10 cellular contexts compared by ENCODE assay signal in the genomic region with DNA sequence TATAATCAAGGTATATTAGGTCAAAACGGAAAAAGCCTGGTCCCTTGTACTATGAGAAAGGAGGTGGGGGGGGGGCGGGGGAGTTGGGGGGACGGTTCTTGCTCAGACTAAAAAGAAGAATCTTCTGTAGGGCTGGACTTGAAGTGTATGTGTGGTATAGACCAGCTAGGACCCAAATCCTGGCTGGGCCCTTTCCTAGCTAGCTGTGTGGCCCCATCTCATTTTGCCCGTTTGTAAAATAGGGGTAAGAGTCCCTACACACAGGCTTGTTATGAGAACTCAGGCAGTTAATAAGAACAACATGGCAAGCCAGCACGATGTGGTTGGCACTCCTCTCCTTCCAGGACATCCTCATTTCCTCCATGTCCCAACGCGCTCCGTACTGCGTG. TPM values are rescaled to one million over a fixed set of nuclear protein-coding genes. Genes with fewer than 3 reads are reported as not detected.
DNase-seq lines count a peak whose midpoint lies in the region; ATAC-seq, FAIRE-seq and TF ChIP-seq lines count a peak whose summit lies in the region.
"Had no signal": no experiment of that assay in that cellular context is flagged by ENCODE, and none has a peak within 500 bp of the region (broad histone marks: within the 10 kb centered on the region; RNA-seq: fewer than 3 reads in every experiment).

No MANE protein-coding gene starts in this region.

- CTCF ChIA-PET in activated CD4-positive, alpha-beta T cell treated with anti-CD3 and anti-CD28 coated beads, Interleukin-2, amount 10 ng/mL, durations not matched to agents 7 days and 5 days (lab: Charles Lee) = no interaction called here

- DNase-seq in activated CD4-positive, alpha-beta T cell treated with anti-CD3 and anti-CD28 coated beads, Interleukin-2, amount 10 ng/mL, durations not matched to agents 7 days and 5 days = no peak
- no peak for DNase-seq in activated CD4-positive, alpha-beta T cell treated with anti-CD3 and anti-CD28 coated beads, Interleukin-2, amount 50 U/mL, for 48 hours
- DNase-seq in adipocyte (ENCODE audit: low read depth) (no peak), keratinocyte (ENCODE audit: low read depth, low spot score) (no peak), suprapubic skin (ENCODE audit: low spot score in 2 of 2) (no peak), dedifferentiated amniotic fluid mesenchymal stem cell (ENCODE audit: extremely low spot score) (no peak), COLO829 (ENCODE audit: low spot score) (no peak)
- DNase-seq: CD8-positive, alpha-beta memory T cell had no signal

- H3K9me3 ChIP-seq in adipocyte (ENCODE audit: control insufficient read depth, low read length) (no peaks in the 10 kb centered on the region), keratinocyte (ENCODE audit: control insufficient read depth, low read depth, low read length) (no peaks in the 10 kb centered on the region), suprapubic skin (no peaks in the 10 kb centered on the region)

- H3K4me3 ChIP-seq in adipocyte (ENCODE audit: low read length) (peak overlapping the region; percentile 81), keratinocyte (ENCODE audit: control insufficient read depth in 2 of 3, extremely low read depth in 1 of 3, insufficient read depth in 2 of 3, low read depth in 1 of 3, low read length in 3 of 3) (peak overlapping the region; percentile 64 to 88 (median 83)), suprapubic skin (peak overlapping the region; percentile 62)

- dilution Hi-C loops in keratinocyte (cut with MboI; ENCODE audit: extremely low pct_ligation_motif_present, low sequenced_read_pairs) = no loop called here

- TF ChIP-seq CTCF in keratinocyte (optimal IDR thresholded peaks at IDR 0.05 in 1 of 3, IDR thresholded peaks at IDR 0.05 in 1 of 3, conservative IDR thresholded peaks at IDR 0.05 in 1 of 3; ENCODE audit: extremely low read depth in 1 of 3, insufficient read depth in 2 of 3, low read length in 3 of 3) (no peak), suprapubic skin (IDR thresholded peaks at IDR 0.05) (no peak)

- H3K4me3 Mint-ChIP-seq in activated CD4-positive, alpha-beta T cell treated with anti-CD3 and anti-CD28 coated beads, Interleukin-2, amount 10 ng/mL, durations not matched to agents 7 days and 5 days = peak overlapping the region; percentile 74

- H3K27me3 Mint-ChIP-seq in activated CD4-positive, alpha-beta T cell treated with anti-CD3 and anti-CD28 coated beads, Interleukin-2, amount 10 ng/mL, durations not matched to agents 7 days and 5 days = peaks cover 46% of the 10 kb centered on the region

- POLR2A ChIA-PET in activated CD4-positive, alpha-beta T cell treated with anti-CD3 and anti-CD28 coated beads, Interleukin-2, amount 10 ng/mL, durations not matched to agents 7 days and 5 days (lab: Charles Lee) = no interaction called here

- no peak overlapping the region for H3K27ac Mint-ChIP-seq in activated CD4-positive, alpha-beta T cell treated with anti-CD3 and anti-CD28 coated beads, Interleukin-2, amount 10 ng/mL, durations not matched to agents 7 days and 5 days
- H3K27ac Mint-ChIP-seq: CD8-positive, alpha-beta memory T cell had no signal

- WGBS in suprapubic skin = 25% methylated on average over 9 of the region's 9 CpGs

- H3K27ac ChIP-seq in keratinocyte (ENCODE audit: control insufficient read depth, insufficient read depth, low read length) = peak overlapping the region; percentile 66
- H3K27ac ChIP-seq in suprapubic skin = peak overlapping the region; percentile 77

- no peaks in the 10 kb centered on the region for H3K9me3 Mint-ChIP-seq in activated CD4-positive, alpha-beta T cell treated with anti-CD3 and anti-CD28 coated beads, Interleukin-2, amount 10 ng/mL, durations not matched to agents 7 days and 5 days

- TF ChIP-seq POLR2A in suprapubic skin (IDR thresholded peaks at IDR 0.05) = no peak

- no peak for ATAC-seq in HG02970 (IDR thresholded peaks at IDR 0.05; ENCODE audit: low FRiP score, unreplicated experiment)

- no peaks in the 10 kb centered on the region for H4K20me1 ChIP-seq in keratinocyte (ENCODE audit: control insufficient read depth, extremely low read depth, insufficient read depth, low read length)

- FAIRE-seq in keratinocyte (lab: Jason Lieb, UNC) = peak; percentile 43
- FAIRE-seq: TTC549 had no signal

- H3K4me1 ChIP-seq in adipocyte (ENCODE audit: control insufficient read depth, insufficient read depth, low read length) (peaks cover 17% of the 10 kb centered on the region), keratinocyte (ENCODE audit: control insufficient read depth, extremely low read depth, insufficient read depth, low read length) (peaks cover 26% of the 10 kb centered on the region), suprapubic skin (peaks cover 15% of the 10 kb centered on the region)

- H3K9ac ChIP-seq in adipocyte (ENCODE audit: low read length) (peak overlapping the region; percentile 82), keratinocyte (ENCODE audit: control insufficient read depth, extremely low read depth, insufficient read depth, low read length) (peak overlapping the region; percentile 79)

- H3K36me3 Mint-ChIP-seq in activated CD4-positive, alpha-beta T cell treated with anti-CD3 and anti-CD28 coated beads, Interleukin-2, amount 10 ng/mL, durations not matched to agents 7 days and 5 days (ENCODE audit: low read depth) = no peaks in the 10 kb centered on the region

- peak overlapping the region; percentile 75 for H2AFZ ChIP-seq in keratinocyte (ENCODE audit: control insufficient read depth, low read length)

- H3K9me1 ChIP-seq in keratinocyte (ENCODE audit: control insufficient read depth, extremely low read depth, insufficient read depth, low read length) = no peaks in the 10 kb centered on the region

- H3K27me3 ChIP-seq in adipocyte (replicated peaks; ENCODE audit: control insufficient read depth, insufficient read depth, low read length) (no peaks in the 10 kb centered on the region), keratinocyte (ENCODE audit: control insufficient read depth, extremely low read depth, insufficient read depth, low read length) (no peaks in the 10 kb centered on the region), suprapubic skin (peaks cover 10% of the 10 kb centered on the region)

- H3K36me3 ChIP-seq in adipocyte (ENCODE audit: control insufficient read depth, insufficient read depth, low read length, severe bottlenecking) (no peaks in the 10 kb centered on the region), keratinocyte (ENCODE audit: control insufficient read depth in 2 of 2, extremely low read depth in 1 of 2, insufficient read depth in 2 of 2, low read length in 2 of 2) (peaks cover 0 to 2% of the 10 kb centered on the region in 2 experiments), suprapubic skin (no peaks in the 10 kb centered on the region)

- H3K79me2 ChIP-seq in keratinocyte (ENCODE audit: control insufficient read depth, insufficient read depth, low read length) = peaks cover 30% of the 10 kb centered on the region

- TF ChIP-seq EP300 in suprapubic skin (IDR thresholded peaks at IDR 0.05) = no peak

- H3K4me2 ChIP-seq in keratinocyte (ENCODE audit: control insufficient read depth, extremely low read depth, insufficient read depth, low read depth, low read length) = peak overlapping the region; percentile 90

- H3K4me1 Mint-ChIP-seq in activated CD4-positive, alpha-beta T cell treated with anti-CD3 and anti-CD28 coated beads, Interleukin-2, amount 10 ng/mL, durations not matched to agents 7 days and 5 days = peaks cover 23% of the 10 kb centered on the region

RNA-seq across cellular contexts. Expression of gene EVA1A, which starts 1.1 kb away (rescaled TPM):
- under 1 TPM in 1 of 2 experiments, not detected in 1; 0.17 TPM for total RNA-seq in activated CD4-positive, alpha-beta T cell treated with anti-CD3 and anti-CD28 coated beads, Interleukin-2, amount 10 ng/mL, durations not matched to agents 7 days and 5 days
- polyA plus RNA-seq in keratinocyte = 11.5 to 14.6 TPM (median 12.5 TPM) in 3 replicates
- polyA plus RNA-seq in keratinocyte (2011; ENCODE audit: low read depth) = 3.2 TPM
- 10.1 and 17.4 TPM in 2 replicates for polyA plus RNA-seq in keratinocyte (2011; cell fraction: cytosol; rRNA removed)
- polyA plus RNA-seq in keratinocyte (2011; cell fraction: nucleus; rRNA removed) = 9.9 and 13.2 TPM in 2 replicates
- polyA plus RNA-seq in keratinocyte (2012; ENCODE audit: low replicate concordance) = 2.5 and 23.9 TPM in 2 replicates
- 18.1 to 32.8 TPM (median 21.6 TPM) in 3 replicates for polyA minus RNA-seq in keratinocyte
- polyA minus RNA-seq in keratinocyte (2011; cell fraction: cytosol; rRNA and poly(A)+ RNA removed) = 24.7 TPM
- 13.8 and 15.4 TPM in 2 replicates for polyA minus RNA-seq in keratinocyte (2011; cell fraction: nucleus; rRNA and poly(A)+ RNA removed)
- total RNA-seq in suprapubic skin = 10 to 100 TPM in 1 of 4 donors, 1 to 10 TPM in 3; 5.7 to 11.4 (median 7.9) TPM
- total RNA-seq: CD8-positive, alpha-beta memory T cell had no signal
- polyA plus RNA-seq: CD8-positive, alpha-beta memory T cell had no signal

Comparison
In these comparisons a context has a peak if more than half of its experiments do, and no peak if none do; other contexts are left out.
1. RNA of gene EVA1A, which starts 1.1 kb away (total RNA-seq): 5.7 to 11.4 TPM in suprapubic skin; 0.17 TPM in activated CD4-positive, alpha-beta T cell treated with anti-CD3 and anti-CD28 coated beads, Interleukin-2, amount 10 ng/mL, durations not matched to agents 7 days and 5 days; every median in the first group is over 4 times any median in the second.
2. Peak in every context shown above with its lines, with median percentiles within 50 percentile points of each other: H3K4me3 ChIP-seq.